Comparison of ENCODE assay signal across 22 cellular contexts in genomic region chrX:150150081-150150779, GRCh38.
DNase-seq lines count a peak whose midpoint lies in the region; ATAC-seq and TF ChIP-seq lines count a peak whose summit lies in the region.
"Had no signal": no experiment of that assay in that cellular context is flagged by ENCODE, and none has a peak within 500 bp of the region (broad histone marks: within the 10 kb centered on the region; RNA-seq: fewer than 3 reads in every experiment).

No MANE protein-coding gene starts in this region.

- H3K36me3 ChIP-seq in right atrium auricular region (no peaks in the 10 kb centered on the region), aorta (ENCODE audit: control insufficient read depth in 1 of 2, insufficient read depth in 2 of 2, low read length in 1 of 2) (no peaks in the 10 kb centered on the region)
- H3K36me3 ChIP-seq: cardiac muscle cell, lower lobe of right lung had no signal

- intact Hi-C loops in Right ventricle myocardium superior (cut with DNase I): no loop called here
- intact Hi-C loops in aorta (cut with DNase I): loop anchor here in 1 of 2 donors (10.0 kb wide), 1 partner anchor 215 kb away; the partner anchor contains the start of gene MAMLD1

- H3K4me3 ChIP-seq in right atrium auricular region (no peak overlapping the region), aorta (ENCODE audit: low read length in 2 of 2) (no peak overlapping the region)
- H3K4me3 ChIP-seq: cardiac muscle cell, lower lobe of right lung had no signal

- H3K9me3 ChIP-seq in right atrium auricular region (no peaks in the 10 kb centered on the region), aorta (ENCODE audit: control insufficient read depth, low read length) (no peaks in the 10 kb centered on the region)
- H3K9me3 ChIP-seq: lower lobe of right lung, SK-N-SH had no signal

- no peak for TF ChIP-seq POLR2A in erythroblast (IDR thresholded peaks at IDR 0.05; ENCODE audit: low read length)

- H3K27ac ChIP-seq in right atrium auricular region (no peak overlapping the region), aorta (ENCODE audit: low read depth in 1 of 2, low read length in 2 of 2) (peak overlapping the region in 1 of 2 donors; percentile 52)
- H3K27ac ChIP-seq: cardiac muscle cell, lower lobe of right lung, RWPE1 had no signal

- ATAC-seq in Right ventricle myocardium superior (ENCODE audit: poor library complexity) (no peak), aorta (ENCODE audit: low FRiP score) (peak; percentile 40), HG02571 (IDR thresholded peaks at IDR 0.05; ENCODE audit: unreplicated experiment) (no peak)
- ATAC-seq: lower lobe of right lung had no signal

- 20 to 37% methylated on average over 4 of the region's 4 CpGs for WGBS in aorta, 2 donors

- H3K27me3 ChIP-seq in right atrium auricular region (no peaks in the 10 kb centered on the region), aorta (ENCODE audit: control insufficient read depth in 1 of 2, insufficient read depth in 2 of 2, low read length in 1 of 2) (no peaks in the 10 kb centered on the region)
- H3K27me3 ChIP-seq: cardiac muscle cell had no signal

- TF ChIP-seq CTCF in right atrium auricular region (IDR thresholded peaks at IDR 0.05): no peak

- peaks cover 0 to 11% of the 10 kb centered on the region in 2 donors for H3K4me1 ChIP-seq in right atrium auricular region
- no peaks in the 10 kb centered on the region for H3K4me1 ChIP-seq in aorta (ENCODE audit: control insufficient read depth in 1 of 2, insufficient read depth in 2 of 2, low read length in 2 of 2)
- H3K4me1 ChIP-seq: lower lobe of right lung had no signal

- peak; percentile 43 for DNase-seq in Right ventricle myocardium superior
- no peak for DNase-seq in right atrium auricular region (ENCODE audit: low spot score)
- peak; percentile 3 for DNase-seq in cerebellar cortex (ENCODE audit: low spot score)
- peak; percentile 35 for DNase-seq in medulla oblongata (ENCODE audit: extremely low spot score)
- no peak for DNase-seq in aorta
- no peak for DNase-seq in erythroblast (lab: John Stamatoyannopoulos, UW)
- no peak for DNase-seq in NCI-H2107 (lab: John Stamatoyannopoulos, UW)
- DNase-seq: activated CD4-positive, alpha-beta T cell treated with anti-CD3 and anti-CD28 coated beads, Interleukin-2, amount 50 U/mL, for 48 hours; activated naive CD4-positive, alpha-beta T cell treated with anti-CD3 and anti-CD28 coated beads, Interleukin-2, amount 50 U/mL, for 16 hours; DMS53; GDM1; glutamatergic neuron; H9; lower lobe of right lung; MM.1S; NCI-H1417; posterior cingulate gyrus; SK-N-SH; stimulated activated naive CD4-positive, alpha-beta T cell had no signal

Comparison
In these comparisons a context has a peak if more than half of its experiments do, and no peak if none do; other contexts are left out.
1. DNase-seq: peak in Right ventricle myocardium superior (single experiment), cerebellar cortex (single experiment) and medulla oblongata (single experiment); none in right atrium auricular region (single experiment), aorta (0 of 2), erythroblast (0 of 2) and NCI-H2107 (single experiment).